In genomic region chr17:38738686-38739085, GRCh38 we compare ENCODE assay signal across 32 cellular contexts. TPM values are rescaled to one million over a fixed set of nuclear protein-coding genes. Genes with fewer than 3 reads are reported as not detected.
"Had no signal": no experiment of that assay in that cellular context is flagged by ENCODE, and none has a peak within 500 bp of the region (broad histone marks: within the 10 kb centered on the region; RNA-seq: fewer than 3 reads in every experiment).

No MANE protein-coding gene starts in this region.

- H3K36me3 Mint-ChIP-seq: activated naive CD8-positive, alpha-beta T cell treated with anti-CD3 and anti-CD28 coated beads for 36 hours had no signal

- H3K4me3 ChIP-seq: adrenal gland, esophagus muscularis mucosa, gastrocnemius medialis, heart left ventricle had no signal

- H3K27ac ChIP-seq: adrenal gland, esophagus muscularis mucosa, foreskin keratinocyte, gastrocnemius medialis, heart left ventricle had no signal

- H3K27me3 Mint-ChIP-seq: activated CD4-positive, alpha-beta T cell treated with anti-CD3 and anti-CD28 coated beads for 36 hours; activated CD4-positive, alpha-beta T cell treated with anti-CD3 and anti-CD28 coated beads, Interleukin-2, amount 10 ng/mL, durations not matched to agents 24 days and 14 days had no signal

- H3K9me3 ChIP-seq: adrenal gland, esophagus muscularis mucosa, gastrocnemius medialis, heart left ventricle had no signal

- ATAC-seq: activated CD4-positive, alpha-beta T cell treated with anti-CD3 and anti-CD28 coated beads for 36 hours; activated CD8-positive, alpha-beta T cell treated with anti-CD3 and anti-CD28 coated beads, Interleukin-2, amount 10 ng/mL, durations not matched to agents 7 days and 5 days; activated naive CD8-positive, alpha-beta T cell treated with anti-CD3 and anti-CD28 coated beads, Interleukin-2, amount 50 U/mL, for 24 hours; activated T-cell treated with anti-CD3 and anti-CD28 coated beads, Interleukin-2, amount 50 U/mL, for 72 hours; effector memory CD8-positive, alpha-beta T cell; foreskin keratinocyte; gastrocnemius medialis; heart left ventricle; T-helper 17 cell had no signal

- H3K27ac Mint-ChIP-seq: activated CD4-positive, alpha-beta memory T cell treated with anti-CD3 and anti-CD28 coated beads for 36 hours; activated CD4-positive, alpha-beta T cell treated with anti-CD3 and anti-CD28 coated beads for 36 hours; activated CD4-positive, alpha-beta T cell treated with anti-CD3 and anti-CD28 coated beads, Interleukin-2, amount 10 ng/mL, durations not matched to agents 24 days and 14 days; activated CD8-positive, alpha-beta T cell treated with anti-CD3 and anti-CD28 coated beads, Interleukin-2, amount 10 ng/mL, durations not matched to agents 7 days and 5 days; activated naive CD8-positive, alpha-beta T cell treated with anti-CD3 and anti-CD28 coated beads for 36 hours; activated naive CD8-positive, alpha-beta T cell treated with anti-CD3 and anti-CD28 coated beads, Interleukin-2, amount 50 U/mL, for 24 hours; activated T-cell treated with anti-CD3 and anti-CD28 coated beads, Interleukin-2, amount 50 U/mL, for 24 hours; activated T-cell treated with anti-CD3 and anti-CD28 coated beads, Interleukin-2, amount 50 U/mL, for 72 hours; effector memory CD8-positive, alpha-beta T cell; T-helper 17 cell had no signal

- H3K27me3 ChIP-seq: adrenal gland, esophagus muscularis mucosa, foreskin keratinocyte, gastrocnemius medialis, heart left ventricle had no signal

- H3K4me3 Mint-ChIP-seq: activated CD4-positive, alpha-beta memory T cell treated with anti-CD3 and anti-CD28 coated beads for 36 hours; activated CD4-positive, alpha-beta T cell treated with anti-CD3 and anti-CD28 coated beads for 36 hours; activated CD4-positive, alpha-beta T cell treated with anti-CD3 and anti-CD28 coated beads, Interleukin-2, amount 10 ng/mL, durations not matched to agents 24 days and 14 days; activated CD8-positive, alpha-beta T cell treated with anti-CD3 and anti-CD28 coated beads, Interleukin-2, amount 10 ng/mL, durations not matched to agents 7 days and 5 days; activated naive CD8-positive, alpha-beta T cell treated with anti-CD3 and anti-CD28 coated beads for 36 hours; activated naive CD8-positive, alpha-beta T cell treated with anti-CD3 and anti-CD28 coated beads, Interleukin-2, amount 50 U/mL, for 24 hours; activated T-cell treated with anti-CD3 and anti-CD28 coated beads, Interleukin-2, amount 50 U/mL, for 24 hours; activated T-cell treated with anti-CD3 and anti-CD28 coated beads, Interleukin-2, amount 50 U/mL, for 72 hours; brain; effector memory CD8-positive, alpha-beta T cell; T-helper 17 cell had no signal

- H3K4me1 ChIP-seq: foreskin keratinocyte had no signal

- FAIRE-seq: bronchial epithelial cell, colon had no signal

- H3K9me3 Mint-ChIP-seq: activated CD4-positive, alpha-beta memory T cell treated with anti-CD3 and anti-CD28 coated beads for 36 hours; activated CD4-positive, alpha-beta T cell treated with anti-CD3 and anti-CD28 coated beads, Interleukin-2, amount 10 ng/mL, durations not matched to agents 24 days and 14 days; activated naive CD8-positive, alpha-beta T cell treated with anti-CD3 and anti-CD28 coated beads for 36 hours; activated naive CD8-positive, alpha-beta T cell treated with anti-CD3 and anti-CD28 coated beads, Interleukin-2, amount 50 U/mL, for 24 hours; activated T-cell treated with anti-CD3 and anti-CD28 coated beads, Interleukin-2, amount 50 U/mL, for 24 hours; activated T-cell treated with anti-CD3 and anti-CD28 coated beads, Interleukin-2, amount 50 U/mL, for 72 hours; brain; effector memory CD8-positive, alpha-beta T cell had no signal

- DNase-seq: activated CD4-positive, alpha-beta memory T cell treated with anti-CD3 and anti-CD28 coated beads for 36 hours; activated CD4-positive, alpha-beta T cell treated with anti-CD3 and anti-CD28 coated beads for 36 hours; activated CD4-positive, alpha-beta T cell treated with anti-CD3 and anti-CD28 coated beads, Interleukin-2, amount 10 ng/mL, durations not matched to agents 24 days and 14 days; activated CD4-positive, CD25-positive, alpha-beta regulatory T cell; activated CD4-positive, CD25-positive, alpha-beta regulatory T cell treated with anti-CD3 and anti-CD28 coated beads, Interleukin-2, amount 50 U/mL, for 72 hours; activated CD8-positive, alpha-beta memory T cell treated with anti-CD3 and anti-CD28 coated beads, Interleukin-2, amount 50 U/mL, for 48 hours; activated CD8-positive, alpha-beta T cell treated with anti-CD3 and anti-CD28 coated beads, Interleukin-2, amount 10 ng/mL, durations not matched to agents 7 days and 5 days; activated gamma-delta T cell; activated naive CD4-positive, alpha-beta T cell; activated naive CD4-positive, alpha-beta T cell treated with anti-CD3 and anti-CD28 coated beads, Interleukin-2, amount 50 U/mL, for 16 hours; activated naive CD8-positive, alpha-beta T cell treated with anti-CD3 and anti-CD28 coated beads for 36 hours; activated naive CD8-positive, alpha-beta T cell treated with anti-CD3 and anti-CD28 coated beads, Interleukin-2, amount 50 U/mL, for 24 hours; activated T-cell treated with anti-CD3 and anti-CD28 coated beads for 4 hours; activated T-cell treated with anti-CD3 and anti-CD28 coated beads, Interleukin-2, amount 50 U/mL, for 24 hours; activated T-cell treated with anti-CD3 and anti-CD28 coated beads, Interleukin-2, amount 50 U/mL, for 72 hours; amygdala; cortex of kidney; dermis blood vessel endothelial cell; effector CD4-positive, alpha-beta T cell; effector memory CD8-positive, alpha-beta T cell; erythroblast; foreskin keratinocyte; gastrocnemius medialis; glutamatergic neuron; heart left ventricle; T-helper 1 cell; T-helper 17 cell had no signal

RNA-seq across cellular contexts. Expression of gene PCGF2, which starts 9.4 kb away (rescaled TPM):
- total RNA-seq: T-helper 17 cell had no signal
